ENCODE assay signal across 1 cellular context in genomic region chr3:13371100-13372075, GRCh38.
TF ChIP-seq lines count a peak whose summit lies in the region.

No MANE protein-coding gene starts in this region.

TF ChIP-seq in K562, 482 proteins besides CTCF, POLR2A, EP300 and RAD21 (continued from another document):
- TF ChIP-seq, protein P1, sequence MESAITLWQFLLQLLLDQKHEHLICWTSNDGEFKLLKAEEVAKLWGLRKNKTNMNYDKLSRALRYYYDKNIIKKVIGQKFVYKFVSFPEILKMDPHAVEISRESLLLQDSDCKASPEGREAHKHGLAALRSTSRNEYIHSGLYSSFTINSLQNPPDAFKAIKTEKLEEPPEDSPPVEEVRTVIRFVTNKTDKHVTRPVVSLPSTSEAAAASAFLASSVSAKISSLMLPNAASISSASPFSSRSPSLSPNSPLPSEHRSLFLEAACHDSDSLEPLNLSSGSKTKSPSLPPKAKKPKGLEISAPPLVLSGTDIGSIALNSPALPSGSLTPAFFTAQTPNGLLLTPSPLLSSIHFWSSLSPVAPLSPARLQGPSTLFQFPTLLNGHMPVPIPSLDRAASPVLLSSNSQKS (CRISPR knock-in tag; IDR thresholded peaks at IDR 0.05), result no peak
- peak; percentile 70 for TF ChIP-seq POLR2G (IDR thresholded peaks at IDR 0.05; ENCODE audit: low read depth, low read length)
- no peak for TF ChIP-seq ARID2 (IDR thresholded peaks at IDR 0.05)
- TF ChIP-seq THRAP3 (IDR thresholded peaks at IDR 0.05; ENCODE audit: borderline replicate concordance), result no peak
- TF ChIP-seq MECOM (CRISPR knock-in tag; IDR thresholded peaks at IDR 0.05), result no peak
- no peak for TF ChIP-seq GABPB2 (CRISPR knock-in tag; conservative IDR thresholded peaks at IDR 0.05)
- TF ChIP-seq NCOA4 (IDR thresholded peaks at IDR 0.05; ENCODE audit: partially characterized antibody), result no peak
- TF ChIP-seq, protein P2, sequence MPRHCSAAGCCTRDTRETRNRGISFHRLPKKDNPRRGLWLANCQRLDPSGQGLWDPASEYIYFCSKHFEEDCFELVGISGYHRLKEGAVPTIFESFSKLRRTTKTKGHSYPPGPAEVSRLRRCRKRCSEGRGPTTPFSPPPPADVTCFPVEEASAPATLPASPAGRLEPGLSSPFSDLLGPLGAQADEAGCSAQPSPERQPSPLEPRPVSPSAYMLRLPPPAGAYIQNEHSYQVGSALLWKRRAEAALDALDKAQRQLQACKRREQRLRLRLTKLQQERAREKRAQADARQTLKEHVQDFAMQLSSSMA (CRISPR knock-in tag; IDR thresholded peaks at IDR 0.05), result no peak
- TF ChIP-seq KDM1A (IDR thresholded peaks at IDR 0.05), result no peak
- TF ChIP-seq REST (CRISPR knock-in tag; IDR thresholded peaks at IDR 0.05; ENCODE audit: low read depth), result no peak
- no peak for TF ChIP-seq YBX1 (IDR thresholded peaks at IDR 0.05)
- TF ChIP-seq RBM22 (IDR thresholded peaks at IDR 0.05; ENCODE audit: low read depth, low read length, poor library complexity, severe bottlenecking), result peak; percentile 76
- TF ChIP-seq HMG20B (CRISPR knock-in tag; IDR thresholded peaks at IDR 0.05), result no peak
- TF ChIP-seq ARHGAP35 (IDR thresholded peaks at IDR 0.05; ENCODE audit: partially characterized antibody), result no peak
- TF ChIP-seq DACH1 (IDR thresholded peaks at IDR 0.05; ENCODE audit: partially characterized antibody), result no peak
- no peak for TF ChIP-seq ZNF561 (CRISPR knock-in tag; conservative IDR thresholded peaks at IDR 0.05)
